In genomic region chr6:29522241-29522640, GRCh38 we compare ENCODE assay signal across 11 cellular contexts. TPM values are rescaled to one million over a fixed set of nuclear protein-coding genes. Genes with fewer than 3 reads are reported as not detected.
"Had no signal": no experiment of that assay in that cellular context is flagged by ENCODE, and none has a peak within 500 bp of the region (broad histone marks: within the 10 kb centered on the region; RNA-seq: fewer than 3 reads in every experiment).

No MANE protein-coding gene starts in this region.

- DNase-seq: GM23248, GOT3, H7, HFFc6, IMR-90, KBM-7 had no signal

- H2AFZ ChIP-seq: GM23248 had no signal

- H3K4me1 ChIP-seq: HAP-1 had no signal

- H3K9ac ChIP-seq: GM23248 had no signal

- H3K36me3 ChIP-seq: HAP-1 had no signal

- H3K27ac ChIP-seq: GM23248, HL-60 had no signal

- H3K9me3 ChIP-seq: HAP-1 had no signal

- ATAC-seq: HCT116 had no signal

- H3K4me3 ChIP-seq: GM23248, HAP-1 had no signal

RNA-seq across cellular contexts. Expression of gene MAS1L, which starts 34.5 kb away (rescaled TPM):
- total RNA-seq: GM23248, H4, H7, HFFc6, HT1080, IMR-90 had no signal
- polyA plus RNA-seq: GM23248, IMR-90 had no signal

RNA-seq across cellular contexts. Expression of gene UBD, which starts 37.3 kb away (rescaled TPM):
- total RNA-seq: GM23248, H7, HFFc6, HT1080, IMR-90 had no signal
- polyA plus RNA-seq: GM23248, IMR-90 had no signal
